8 cellular contexts compared by ENCODE assay signal in the genomic region with DNA sequence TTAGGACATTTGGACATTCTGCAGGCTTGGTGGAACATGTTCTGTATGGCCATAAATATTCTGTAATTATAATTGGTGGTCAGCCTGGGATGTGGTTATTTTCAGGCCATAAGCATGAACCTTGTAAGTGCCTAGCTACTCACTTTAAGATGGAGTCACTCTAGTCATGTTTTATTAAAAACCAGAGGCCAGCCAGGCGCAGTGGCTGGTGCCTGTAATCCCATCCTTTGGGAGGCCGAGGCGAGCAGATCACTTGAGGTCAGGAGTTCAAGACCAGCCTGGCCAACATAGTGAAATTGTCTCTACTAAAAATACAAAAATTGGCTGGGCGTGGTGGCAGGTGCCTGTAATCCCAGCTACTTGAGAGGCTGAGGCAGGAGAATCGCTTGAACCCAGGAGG. TPM values are rescaled to one million over a fixed set of nuclear protein-coding genes. Genes with fewer than 3 reads are reported as not detected.
DNase-seq lines count a peak whose midpoint lies in the region; ATAC-seq and TF ChIP-seq lines count a peak whose summit lies in the region.
"Not testable (repeated sequence)": the region's sequence is repeated elsewhere in the genome, so short reads cannot be mapped to it uniquely, and the experiment has no call there.

No MANE protein-coding gene starts in this region.

- intact Hi-C loops in psoas muscle (cut with DNase I) = not testable (repeated sequence)

- peak overlapping the region; percentile 99; the same call in 1 of the 2 replicates for H3K27ac ChIP-seq in VCaP
- H3K27ac ChIP-seq in epithelial cell of prostate = peak overlapping the region; percentile 100
- not testable (repeated sequence) for H3K27ac ChIP-seq in mesodermal cell (ENCODE audit: low read depth, low read length, severe bottlenecking); psoas muscle

- H3K27me3 Mint-ChIP-seq in activated naive CD4-positive, alpha-beta T cell treated with anti-CD3 and anti-CD28 coated beads, Interleukin-2, amount 50 U/mL, for 24 hours = peaks cover 16% of the 10 kb centered on the region

- not testable (repeated sequence) for DNase-seq in AG10803 (ENCODE audit: low read depth); H7; NB4 (ENCODE audit: low read depth); epithelial cell of prostate (ENCODE audit: low read depth, low spot score); psoas muscle

- not testable (repeated sequence) for H3K9me3 ChIP-seq in mesodermal cell (ENCODE audit: control insufficient read depth, low read length); psoas muscle

- H3K36me3 Mint-ChIP-seq in activated naive CD4-positive, alpha-beta T cell treated with anti-CD3 and anti-CD28 coated beads, Interleukin-2, amount 50 U/mL, for 24 hours = not testable (repeated sequence)

- not testable (repeated sequence) for H3K27me3 ChIP-seq in H7 (ENCODE audit: control insufficient read depth, insufficient read depth, low read length); psoas muscle (ENCODE audit: insufficient read depth in 3 of 3, low read length in 2 of 3)

- peak overlapping the region; percentile 98 for H3K4me3 Mint-ChIP-seq in activated naive CD4-positive, alpha-beta T cell treated with anti-CD3 and anti-CD28 coated beads, Interleukin-2, amount 50 U/mL, for 24 hours

- TF ChIP-seq POLR2A in NB4 (IDR thresholded peaks at IDR 0.05; ENCODE audit: extremely low read depth, insufficient read length) = not testable (repeated sequence)

- H3K4me3 ChIP-seq in AG10803 (ENCODE audit: low read length) (peak overlapping the region; percentile 90), H7 (ENCODE audit: insufficient read depth, low read depth, low read length) (peak overlapping the region; percentile 76; the same call in 1 of the 2 replicates), NB4 (ENCODE audit: low read depth, low read length) (peak overlapping the region; percentile 88), mesodermal cell (ENCODE audit: extremely low read depth, insufficient read depth, low read length, poor library complexity, severe bottlenecking) (peak overlapping the region; percentile 86), psoas muscle (peak overlapping the region; percentile 80)

- H3K36me3 ChIP-seq in H7 (replicated peaks; ENCODE audit: control insufficient read depth, insufficient read depth, low read length) = not testable (repeated sequence)
- peaks cover 37% of the 10 kb centered on the region for H3K36me3 ChIP-seq in mesodermal cell (ENCODE audit: control insufficient read depth, insufficient read depth, low read length)
- peaks cover 0 to 16% of the 10 kb centered on the region in 2 donors for H3K36me3 ChIP-seq in psoas muscle (ENCODE audit: insufficient read depth in 1 of 2, low read depth in 1 of 2)

- 74 to 82% methylated on average over 4 to 5 of the region's 5 CpGs for WGBS in mesodermal cell (ENCODE audit: insufficient coverage in 2 of 2), 2 experiments
- 31 to 51% (median 35%) methylated on average over 5 of the region's 5 CpGs for WGBS in psoas muscle, 3 donors

- peaks cover 50% of the 10 kb centered on the region for H3K4me1 Mint-ChIP-seq in activated naive CD4-positive, alpha-beta T cell treated with anti-CD3 and anti-CD28 coated beads, Interleukin-2, amount 50 U/mL, for 24 hours

- TF ChIP-seq CTCF in AG10803 (conservative IDR thresholded peaks at IDR 0.05; ENCODE audit: low read length); NB4 (IDR thresholded peaks at IDR 0.05; ENCODE audit: low read depth, low read length); VCaP (conservative IDR thresholded peaks at IDR 0.05); psoas muscle (IDR thresholded peaks at IDR 0.05): not testable (repeated sequence)

- H3K27ac Mint-ChIP-seq in activated naive CD4-positive, alpha-beta T cell treated with anti-CD3 and anti-CD28 coated beads, Interleukin-2, amount 50 U/mL, for 24 hours = not testable (repeated sequence)

- H3K9me3 Mint-ChIP-seq in activated naive CD4-positive, alpha-beta T cell treated with anti-CD3 and anti-CD28 coated beads, Interleukin-2, amount 50 U/mL, for 24 hours = not testable (repeated sequence)

- not testable (repeated sequence) for ATAC-seq in psoas muscle

- H3K4me1 ChIP-seq in mesodermal cell (ENCODE audit: control insufficient read depth, insufficient read depth, low read length, poor library complexity, severe bottlenecking) (peaks cover 15% of the 10 kb centered on the region), psoas muscle (peaks cover 17% of the 10 kb centered on the region)

RNA-seq across cellular contexts. Expression of a gene that starts 1.1 kb away (rescaled TPM):
- 35.8 and 39.6 TPM in 2 replicates for total RNA-seq in H7 (2014; rRNA removed; shearing (Covaris generic))
- polyA plus RNA-seq in mesodermal cell (2013, experiment 1 of 2) = 5.2 TPM
- polyA plus RNA-seq in mesodermal cell (2013, experiment 2 of 2) = 4.6 TPM
- 1 to 10 TPM; 6.0 to 9.6 (median 7.1) TPM for total RNA-seq in psoas muscle
- 10 to 100 TPM in 2 of 3 donors, 1 to 10 TPM in 1; 8.8 to 12.5 (median 11.3) TPM for polyA plus RNA-seq in psoas muscle

RNA-seq across cellular contexts. Expression of a gene that starts 2.7 kb away (rescaled TPM):
- total RNA-seq in H7 (2014; rRNA removed; shearing (Covaris generic)) = 12.8 and 18.9 TPM in 2 replicates
- 32.4 TPM for polyA plus RNA-seq in mesodermal cell (2013, experiment 1 of 2)
- 27.7 TPM for polyA plus RNA-seq in mesodermal cell (2013, experiment 2 of 2)
- total RNA-seq in psoas muscle = 1 to 10 TPM; 4.1 to 6.9 (median 5.8) TPM
- 10 to 100 TPM in 1 of 3 donors, 1 to 10 TPM in 2; 1.8 to 21.4 (median 1.9) TPM for polyA plus RNA-seq in psoas muscle

RNA-seq across cellular contexts. Expression of a gene that starts 16.1 kb away (rescaled TPM):
- total RNA-seq in H7 (2014; rRNA removed; shearing (Covaris generic)) = 68.5 and 76.6 TPM in 2 replicates
- 112 TPM for polyA plus RNA-seq in mesodermal cell (2013, experiment 1 of 2)
- polyA plus RNA-seq in mesodermal cell (2013, experiment 2 of 2) = 94.3 TPM
- 100 to 1,000 TPM in 1 of 4 donors, 10 to 100 TPM in 3; 59.5 to 145 (median 74.2) TPM for total RNA-seq in psoas muscle
- polyA plus RNA-seq in psoas muscle = 1,000 to 10,000 TPM in 1 of 3 donors, 10 to 100 TPM in 2; 84.6 to 2,153 (median 96.4) TPM

RNA-seq across cellular contexts. Expression of a gene that starts 37.2 kb away (rescaled TPM):
- 48.7 and 54.2 TPM in 2 replicates for total RNA-seq in H7 (2014; rRNA removed; shearing (Covaris generic))
- polyA plus RNA-seq in mesodermal cell (2013, experiment 1 of 2) = 45.0 TPM
- 40.2 TPM for polyA plus RNA-seq in mesodermal cell (2013, experiment 2 of 2)
- 10 to 100 TPM in 3 of 4 donors, 1 to 10 TPM in 1; 9.3 to 16.4 (median 12.5) TPM for total RNA-seq in psoas muscle
- 1 to 10 TPM; 5.0 to 8.3 (median 5.3) TPM for polyA plus RNA-seq in psoas muscle
